In genomic region chr12:50104614-50105366, GRCh38 we compare ENCODE assay signal across 1 cellular context.
TF ChIP-seq lines count a peak whose summit lies in the region.

No MANE protein-coding gene starts in this region.

TF ChIP-seq in HEK293, 187 proteins besides CTCF, POLR2A, EP300 and RAD21 (continued from another document):
- TF ChIP-seq ZNF18 (tag by site-specific recombination; IDR thresholded peaks at IDR 0.05), result no peak
- 0 out of 2 replicates have a peak, but pooled peaks have one; percentile 18 for TF ChIP-seq HIC1 (tag by site-specific recombination; IDR thresholded peaks at IDR 0.05)
- TF ChIP-seq ZBTB6 (tag by site-specific recombination; IDR thresholded peaks at IDR 0.05), result no peak
- TF ChIP-seq SCRT2 (tag by site-specific recombination; IDR thresholded peaks at IDR 0.05), result peak; percentile 90
- no peak for TF ChIP-seq ZNF510 (tag by site-specific recombination; IDR thresholded peaks at IDR 0.05; ENCODE audit: insufficient replicate concordance)
- no peak for TF ChIP-seq ZNF112 (tag by site-specific recombination; IDR thresholded peaks at IDR 0.05)
